In the genomic region with DNA sequence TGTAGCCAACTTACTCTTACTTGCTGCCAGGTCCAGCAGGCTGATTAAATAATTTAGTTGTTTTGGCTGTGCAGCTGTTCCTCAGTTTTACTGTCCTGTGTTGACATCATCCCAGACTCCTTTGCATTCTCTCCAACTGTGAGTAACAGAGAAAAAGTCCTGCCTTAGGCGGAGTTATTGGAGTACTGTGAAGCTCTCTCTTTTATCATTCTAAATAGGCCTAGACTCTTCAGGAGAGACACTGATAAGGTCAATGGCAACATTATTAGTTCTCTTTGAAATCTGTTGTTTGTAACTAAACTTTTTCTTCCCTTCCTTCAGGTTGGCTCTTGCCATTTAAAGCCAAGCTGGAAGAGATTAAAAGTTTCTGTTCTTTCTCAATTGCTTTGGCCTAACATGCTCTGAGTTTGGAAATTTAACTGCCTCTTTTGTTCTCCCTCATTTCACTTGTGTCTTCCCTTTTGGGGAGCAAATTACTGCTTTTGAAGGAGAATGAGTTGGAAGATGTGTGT, we compare ENCODE assay signal across 1 cellular context.
TF ChIP-seq lines count a peak whose summit lies in the region.

No MANE protein-coding gene starts in this region.

TF ChIP-seq in IMR-90, 13 proteins besides CTCF, POLR2A, EP300 and RAD21:
- TF ChIP-seq CEBPB (IDR thresholded peaks at IDR 0.05; ENCODE audit: low read depth, low read length): no peak
- no peak for TF ChIP-seq SMC3 (IDR thresholded peaks at IDR 0.05; ENCODE audit: low read depth, low read length)
- no peak for TF ChIP-seq RFX5 (IDR thresholded peaks at IDR 0.05; ENCODE audit: low read depth, low read length)
- TF ChIP-seq FOS (IDR thresholded peaks at IDR 0.05; ENCODE audit: low read depth, low read length): no peak
- TF ChIP-seq RCOR1 (IDR thresholded peaks at IDR 0.05; ENCODE audit: insufficient replicate concordance, low read length): no peak
- TF ChIP-seq MAZ (IDR thresholded peaks at IDR 0.05; ENCODE audit: borderline replicate concordance, low read depth, low read length): no peak
- TF ChIP-seq MAFK (IDR thresholded peaks at IDR 0.05; ENCODE audit: low read depth, low read length): no peak
- no peak for TF ChIP-seq BHLHE40 (IDR thresholded peaks at IDR 0.05; ENCODE audit: low read depth, low read length)
- TF ChIP-seq, protein P1, sequence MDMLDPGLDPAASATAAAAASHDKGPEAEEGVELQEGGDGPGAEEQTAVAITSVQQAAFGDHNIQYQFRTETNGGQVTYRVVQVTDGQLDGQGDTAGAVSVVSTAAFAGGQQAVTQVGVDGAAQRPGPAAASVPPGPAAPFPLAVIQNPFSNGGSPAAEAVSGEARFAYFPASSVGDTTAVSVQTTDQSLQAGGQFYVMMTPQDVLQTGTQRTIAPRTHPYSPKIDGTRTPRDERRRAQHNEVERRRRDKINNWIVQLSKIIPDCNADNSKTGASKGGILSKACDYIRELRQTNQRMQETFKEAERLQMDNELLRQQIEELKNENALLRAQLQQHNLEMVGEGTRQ (IDR thresholded peaks at IDR 0.05; ENCODE audit: low read depth, low read length): no peak
- TF ChIP-seq, protein P2, sequence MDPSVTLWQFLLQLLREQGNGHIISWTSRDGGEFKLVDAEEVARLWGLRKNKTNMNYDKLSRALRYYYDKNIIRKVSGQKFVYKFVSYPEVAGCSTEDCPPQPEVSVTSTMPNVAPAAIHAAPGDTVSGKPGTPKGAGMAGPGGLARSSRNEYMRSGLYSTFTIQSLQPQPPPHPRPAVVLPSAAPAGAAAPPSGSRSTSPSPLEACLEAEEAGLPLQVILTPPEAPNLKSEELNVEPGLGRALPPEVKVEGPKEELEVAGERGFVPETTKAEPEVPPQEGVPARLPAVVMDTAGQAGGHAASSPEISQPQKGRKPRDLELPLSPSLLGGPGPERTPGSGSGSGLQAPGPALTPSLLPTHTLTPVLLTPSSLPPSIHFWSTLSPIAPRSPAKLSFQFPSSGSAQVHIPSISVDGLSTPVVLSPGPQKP (IDR thresholded peaks at IDR 0.05; ENCODE audit: borderline replicate concordance, low read depth, low read length): no peak
- TF ChIP-seq CHD1 (IDR thresholded peaks at IDR 0.05; ENCODE audit: low read depth, low read length): no peak
TF ChIP-seq in IMR-90: peak in this region for 0.
